Comparison of ENCODE assay signal across 14 cellular contexts in genomic region chr15:35168464-35168863, GRCh38.
A peak's percentile ranks its signal among the peaks of the same experiment; 100 is the strongest.
DNase-seq lines count a peak whose midpoint lies in the region; TF ChIP-seq lines count a peak whose summit lies in the region.
"Had no signal": no experiment of that assay in that cellular context is flagged by ENCODE, and none has a peak within 500 bp of the region (broad histone marks: within the 10 kb centered on the region; RNA-seq: fewer than 3 reads in every experiment).

No MANE protein-coding gene starts in this region.

- H3K27me3 ChIP-seq in osteoblast (ENCODE audit: insufficient read depth, low read length): no peaks in the 10 kb centered on the region
- H3K27me3 ChIP-seq: body of pancreas had no signal

- H3K27ac ChIP-seq in osteoblast (ENCODE audit: low read depth, low read length): peak overlapping the region; percentile 31
- H3K27ac ChIP-seq: body of pancreas, WERI-Rb-1 had no signal

- no peaks in the 10 kb centered on the region for H3K36me3 ChIP-seq in osteoblast (ENCODE audit: insufficient read depth, low read length)
- H3K36me3 ChIP-seq: WERI-Rb-1 had no signal

- peaks cover 13% of the 10 kb centered on the region for H3K4me1 ChIP-seq in osteoblast (ENCODE audit: insufficient read depth, low read length)
- H3K4me1 ChIP-seq: body of pancreas had no signal

- H3K27me3 Mint-ChIP-seq in Calu3 (ENCODE audit: unreplicated experiment) (no peaks in the 10 kb centered on the region), glutamatergic neuron (ENCODE audit: unreplicated experiment) (peaks cover 2% of the 10 kb centered on the region)
- H3K27me3 Mint-ChIP-seq: activated T-cell treated with anti-CD3 and anti-CD28 coated beads, Interleukin-2, amount 50 U/mL, for 24 hours had no signal

- H3K27ac Mint-ChIP-seq in Calu3 (ENCODE audit: unreplicated experiment) (no peak overlapping the region), glutamatergic neuron (ENCODE audit: unreplicated experiment) (no peak overlapping the region)
- H3K27ac Mint-ChIP-seq: activated T-cell treated with anti-CD3 and anti-CD28 coated beads, Interleukin-2, amount 50 U/mL, for 24 hours; naive thymus-derived CD4-positive, alpha-beta T cell had no signal

- TF ChIP-seq CTCF in Calu3 (IDR thresholded peaks at IDR 0.05; ENCODE audit: unreplicated experiment): no peak
- TF ChIP-seq CTCF in osteoblast (IDR thresholded peaks at IDR 0.05; ENCODE audit: extremely low read depth, low read depth, low read length): no peak
- no peak for TF ChIP-seq CTCF in glutamatergic neuron (IDR thresholded peaks at IDR 0.05; ENCODE audit: partially characterized antibody, unreplicated experiment)

- peak overlapping the region; percentile 32 for H2AFZ ChIP-seq in osteoblast (ENCODE audit: low read length)

- no peaks in the 10 kb centered on the region for H3K9me3 ChIP-seq in osteoblast (ENCODE audit: low read depth, low read length)
- H3K9me3 ChIP-seq: body of pancreas had no signal

- no peaks in the 10 kb centered on the region for H3K36me3 Mint-ChIP-seq in Calu3 (ENCODE audit: insufficient read depth, unreplicated experiment)
- no peaks in the 10 kb centered on the region for H3K36me3 Mint-ChIP-seq in glutamatergic neuron (ENCODE audit: unreplicated experiment)
- H3K36me3 Mint-ChIP-seq: naive thymus-derived CD4-positive, alpha-beta T cell had no signal

- H3K4me1 Mint-ChIP-seq in Calu3 (ENCODE audit: low read depth, unreplicated experiment) (no peaks in the 10 kb centered on the region), glutamatergic neuron (ENCODE audit: low read depth, unreplicated experiment) (peaks cover 2% of the 10 kb centered on the region)
- H3K4me1 Mint-ChIP-seq: naive thymus-derived CD4-positive, alpha-beta T cell had no signal

- H3K4me3 Mint-ChIP-seq in Calu3 (ENCODE audit: low read depth, unreplicated experiment) (no peak overlapping the region), glutamatergic neuron (ENCODE audit: unreplicated experiment) (no peak overlapping the region)
- H3K4me3 Mint-ChIP-seq: activated T-cell treated with anti-CD3 and anti-CD28 coated beads, Interleukin-2, amount 50 U/mL, for 24 hours; naive thymus-derived CD4-positive, alpha-beta T cell had no signal

- no peaks in the 10 kb centered on the region for H3K9me3 Mint-ChIP-seq in Calu3 (ENCODE audit: low read depth, unreplicated experiment)
- no peaks in the 10 kb centered on the region for H3K9me3 Mint-ChIP-seq in glutamatergic neuron (ENCODE audit: unreplicated experiment)
- H3K9me3 Mint-ChIP-seq: activated T-cell treated with anti-CD3 and anti-CD28 coated beads, Interleukin-2, amount 50 U/mL, for 24 hours had no signal

- peak overlapping the region; percentile 56 for H3K4me2 ChIP-seq in osteoblast (ENCODE audit: insufficient read depth, low read length)

- CTCF ChIA-PET in Calu3 (lab: Charles Lee): no interaction called here

- no peaks in the 10 kb centered on the region for H4K20me1 ChIP-seq in osteoblast (ENCODE audit: insufficient read depth, low read length)

- no TSS peak for BruUV-seq in Calu3 (replicated peaks; lab: Mats Ljungman, UMichigan)

- DNase-seq in Calu3: peak; percentile 0
- DNase-seq in OCI-M1 (lab: John Stamatoyannopoulos, UW): peak; percentile 56
- peak; percentile 27 for DNase-seq in dermis blood vessel endothelial cell
- DNase-seq in osteoblast (ENCODE audit: insufficient read length, low spot score, missing footprints): no peak
- DNase-seq in DMS114 treated with DMSO at 0.1 percent for 48 hours (lab: John Stamatoyannopoulos, UW; ENCODE audit: unreplicated experiment): no peak
- DNase-seq in glutamatergic neuron: no peak
- no peak for DNase-seq in 8988T
- no peak for DNase-seq in NCI-H2107 treated with DMSO at 0.1 percent for 48 hours (lab: John Stamatoyannopoulos, UW; ENCODE audit: unreplicated experiment)
- DNase-seq: activated T-cell treated with anti-CD3 and anti-CD28 coated beads, Interleukin-2, amount 50 U/mL, for 24 hours; body of pancreas; COR-L47; naive thymus-derived CD4-positive, alpha-beta T cell; small intestine had no signal

- no peak overlapping the region for H3K4me3 ChIP-seq in osteoblast (ENCODE audit: insufficient read depth, low read length)
- H3K4me3 ChIP-seq: body of pancreas had no signal

- intact Hi-C loops in Calu3 (cut with micrococcal nuclease; ENCODE audit: unreplicated experiment): no loop called here

- H3K79me2 ChIP-seq in osteoblast (ENCODE audit: insufficient read depth, low read length): no peaks in the 10 kb centered on the region

Comparison
In these comparisons a context has a peak if more than half of its experiments do, and no peak if none do; other contexts are left out.
1. DNase-seq: peak in Calu3 (single experiment), OCI-M1 (single experiment) and dermis blood vessel endothelial cell (single experiment); none in osteoblast (single experiment), DMS114 treated with DMSO at 0.1 percent for 48 hours (single experiment), glutamatergic neuron (single experiment), 8988T (single experiment) and NCI-H2107 treated with DMSO at 0.1 percent for 48 hours (single experiment).